In the genomic region with DNA sequence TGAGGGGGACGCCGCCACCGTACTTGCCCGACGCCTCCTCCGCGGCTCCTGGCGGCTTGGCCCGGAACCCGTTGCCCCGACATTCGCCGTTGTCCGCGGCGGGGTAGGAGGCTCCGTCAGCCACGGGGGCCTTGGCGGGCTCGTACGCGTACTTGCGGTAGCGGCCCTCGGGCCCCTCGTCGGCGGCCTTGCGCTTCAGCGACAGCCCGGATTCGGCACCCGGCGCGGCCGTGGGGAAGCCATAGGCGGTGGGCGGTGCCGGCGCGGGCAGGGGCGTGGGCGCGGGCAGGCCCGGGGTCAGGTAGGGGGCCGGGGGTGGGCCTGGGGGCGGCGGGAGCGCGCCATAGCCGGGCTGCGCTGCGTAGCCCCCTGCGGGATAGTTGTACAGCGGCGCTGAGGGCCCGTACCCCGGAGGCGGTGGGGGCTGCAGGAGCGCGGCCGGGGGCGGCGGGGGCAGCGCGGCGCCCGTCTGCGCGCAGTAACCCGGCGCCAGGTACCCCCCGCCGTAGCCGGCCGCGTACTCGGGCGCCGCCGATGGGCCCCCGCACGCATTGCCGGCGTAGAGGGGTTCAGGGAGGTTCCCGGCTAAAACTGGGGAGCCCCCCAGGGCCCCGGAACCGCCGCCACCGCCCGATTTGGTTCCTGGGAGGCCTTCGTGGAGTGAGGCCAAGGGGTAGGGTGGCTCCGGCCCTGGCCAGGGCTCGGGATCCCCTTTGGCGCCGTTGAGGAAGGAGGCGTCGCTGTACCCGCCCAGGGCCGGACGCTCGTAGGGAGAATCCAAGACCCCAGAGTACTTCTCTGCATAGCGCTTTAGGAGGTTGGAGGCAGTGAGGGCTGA, we compare ENCODE assay signal across 8 cellular contexts. TPM values are rescaled to one million over a fixed set of nuclear protein-coding genes. Genes with fewer than 3 reads are reported as not detected.
DNase-seq lines count a peak whose midpoint lies in the region; ATAC-seq, FAIRE-seq and TF ChIP-seq lines count a peak whose summit lies in the region.

No MANE protein-coding gene starts in this region.

- H2AFZ ChIP-seq in GM23338: peak overlapping the region; percentile 80

- no peak overlapping the region for H3K27ac Mint-ChIP-seq in GM23338

- DNase-seq in GM23338 (ENCODE audit: low spot score) (peak; percentile 55), Right ventricle myocardium superior (no peak), spleen (peak; percentile 84), GM19239 (ENCODE audit: insufficient read length, low spot score) (no peak), GDM1 (lab: John Stamatoyannopoulos, UW) (no peak), globus pallidus (ENCODE audit: low spot score) (no peak)
- DNase-seq in activated CD4-positive, alpha-beta T cell treated with anti-CD3 and anti-CD28 coated beads, Interleukin-2, amount 50 U/mL, for 4 hours: peak; percentile 18 to 48

- H3K4me1 ChIP-seq in GM23338 (ENCODE audit: insufficient read depth): peaks cover 20% of the 10 kb centered on the region; the same call in 1 of the 2 replicates
- H3K4me1 ChIP-seq in spleen: peaks cover 3 to 59% (median 31%) of the 10 kb centered on the region in 6 donors

- H3K4me1 Mint-ChIP-seq in GM23338: peaks cover 18% of the 10 kb centered on the region

- peak overlapping the region; percentile 64 for H3K4me3 Mint-ChIP-seq in GM23338

- no peak for TF ChIP-seq POLR2A in spleen (IDR thresholded peaks at IDR 0.05)

- TF ChIP-seq CTCF in GM23338 (conservative IDR thresholded peaks at IDR 0.05; ENCODE audit: low read depth in 2 of 2) (peak in 1 of 2 experiments; percentile 17; a peak in 1 of 4 replicates), spleen (IDR thresholded peaks at IDR 0.05 in 8 of 11, conservative IDR thresholded peaks at IDR 0.05 in 3 of 11) (no peak)

- H4K20me1 ChIP-seq in GM23338 (replicated peaks; ENCODE audit: insufficient read depth): peaks cover 3% of the 10 kb centered on the region; the same call in 1 of the 2 replicates

- peaks cover 3% of the 10 kb centered on the region; the same call in 1 of the 3 replicates for H3K9me3 Mint-ChIP-seq in GM23338

- H3K4me3 ChIP-seq in GM23338: peak overlapping the region; percentile 77
- H3K4me3 ChIP-seq in spleen: peak overlapping the region; percentile 45 to 87 (median 56)

- H3K36me3 ChIP-seq in GM23338 (ENCODE audit: insufficient read depth): no peaks in the 10 kb centered on the region
- H3K36me3 ChIP-seq in spleen: no peaks in the 10 kb centered on the region

- H3K9me3 ChIP-seq in spleen: no peaks in the 10 kb centered on the region

- ATAC-seq in GM23338 (peak; percentile 17), Right ventricle myocardium superior (ENCODE audit: poor library complexity) (peak; percentile 21), HG03342 (IDR thresholded peaks at IDR 0.05; ENCODE audit: unreplicated experiment) (no peak)

- peaks cover 47% of the 10 kb centered on the region for H3K27me3 ChIP-seq in GM23338 (ENCODE audit: insufficient read depth)
- H3K27me3 ChIP-seq in spleen (replicated peaks in 1 of 7): peaks cover 0 to 45% (median 4%) of the 10 kb centered on the region in 7 donors

- 32 to 67% (median 44%) methylated on average over 66 to 103 of the region's 103 CpGs for WGBS in spleen, 5 donors

- H3K27me3 Mint-ChIP-seq in GM23338 (ENCODE audit: insufficient read depth, low read depth, poor library complexity): peaks cover 18% of the 10 kb centered on the region

- no peaks in the 10 kb centered on the region for H3K79me2 ChIP-seq in GM23338 (replicated peaks; ENCODE audit: insufficient read depth)

- intact Hi-C loops in Right ventricle myocardium superior (cut with DNase I): loop anchor here (10.0 kb wide), 1 partner anchor 397 kb away; the partner anchor contains the start of gene SLC4A8
- intact Hi-C loops in spleen (cut with DNase I; ENCODE audit: low total_unique reads): no loop called here

- H3K27ac ChIP-seq in GM23338 (ENCODE audit: low read depth): no peak overlapping the region
- peak overlapping the region; percentile 68 to 88 (median 84) for H3K27ac ChIP-seq in spleen

- no peak for FAIRE-seq in GM19239 (lab: Jason Lieb, UNC)

- peak overlapping the region; percentile 89 for H3K4me2 ChIP-seq in GM23338

- H3K36me3 Mint-ChIP-seq in GM23338 (ENCODE audit: low read depth): no peaks in the 10 kb centered on the region; the same call in 2 of the 3 replicates

- H3K9me2 ChIP-seq in GM23338 (ENCODE audit: insufficient read depth): no peaks in the 10 kb centered on the region

- peaks cover 11% of the 10 kb centered on the region for H3F3A ChIP-seq in GM23338 (replicated peaks; ENCODE audit: low read depth)

TF ChIP-seq in GM23338, 12 proteins besides CTCF, POLR2A, EP300 and RAD21 (continues in another document):
- TF ChIP-seq ZNF331 (CRISPR knock-in tag; IDR thresholded peaks at IDR 0.05; ENCODE audit: low read depth) (no peak), EZH2phosphoT487 (IDR thresholded peaks at IDR 0.05; ENCODE audit: unreplicated experiment) (no peak), CREB1 (CRISPR knock-in tag; IDR thresholded peaks at IDR 0.05; ENCODE audit: low read depth) (peak; percentile 41; the same call in 1 of the 2 replicates), REST (IDR thresholded peaks at IDR 0.05; ENCODE audit: unreplicated experiment) (no peak), POLR2AphosphoS5 (IDR thresholded peaks at IDR 0.05; ENCODE audit: low read depth) (peak; percentile 25; the same call in 1 of the 2 replicates), JUNB (IDR thresholded peaks at IDR 0.05; ENCODE audit: unreplicated experiment) (no peak), ZNF114 (CRISPR knock-in tag; IDR thresholded peaks at IDR 0.05) (no peak), EZH2 (IDR thresholded peaks at IDR 0.05; ENCODE audit: low read depth, unreplicated experiment) (no peak), STAT1 (IDR thresholded peaks at IDR 0.05; ENCODE audit: unreplicated experiment) (no peak), ETS1 (IDR thresholded peaks at IDR 0.05) (no peak), NANOG (IDR thresholded peaks at IDR 0.05; ENCODE audit: borderline replicate concordance) (no peak)

RNA-seq across cellular contexts. Expression of gene FIGNL2, which starts 26.9 kb away (rescaled TPM):
- total RNA-seq in GM23338 (2014; rRNA removed; shearing (Covaris generic)): 4.1 and 5.2 TPM in 2 replicates
- polyA plus RNA-seq in GM23338 (2016; fragmentation: Nextera tagmentation; extraction: Ambion mirVana) (1.1 and 1.4 TPM in 2 replicates), spleen (under 1 TPM; 0.20 to 0.51 (median 0.20) TPM)
- total RNA-seq in Right ventricle myocardium superior (0.30 TPM), spleen (1 to 10 TPM in 6 of 7 donors, under 1 TPM in 1; 0.83 to 3.0 (median 1.6) TPM)

Comparison
In these comparisons a context has a peak if more than half of its experiments do, and no peak if none do; other contexts are left out.
1. DNase-seq: peak in GM23338 (single experiment), activated CD4-positive, alpha-beta T cell treated with anti-CD3 and anti-CD28 coated beads, Interleukin-2, amount 50 U/mL, for 4 hours (2 of 2) and spleen (single experiment); none in Right ventricle myocardium superior (single experiment), GM19239 (single experiment), GDM1 (single experiment) and globus pallidus (single experiment).